ENCODE assay signal across 23 cellular contexts in genomic region chr9:136921718-136922117, GRCh38. TPM values are rescaled to one million over a fixed set of nuclear protein-coding genes. Genes with fewer than 3 reads are reported as not detected.
"Had no signal": no experiment of that assay in that cellular context is flagged by ENCODE, and none has a peak within 500 bp of the region (broad histone marks: within the 10 kb centered on the region; RNA-seq: fewer than 3 reads in every experiment).

No MANE protein-coding gene starts in this region.

- H3K27me3 ChIP-seq: dorsolateral prefrontal cortex, left lung, upper lobe of right lung had no signal

- H3K9me3 Mint-ChIP-seq: activated naive CD4-positive, alpha-beta T cell treated with anti-CD3 and anti-CD28 coated beads, Interleukin-2, amount 10 ng/mL, durations not matched to agents 7 days and 5 days; activated naive CD8-positive, alpha-beta T cell treated with anti-CD3 and anti-CD28 coated beads, Interleukin-2, amount 50 U/mL, for 24 hours; activated T-cell treated with anti-CD3 and anti-CD28 coated beads, Interleukin-2, amount 50 U/mL, for 4 hours; endodermal cell; neural crest cell; stimulated activated naive CD8-positive, alpha-beta T cell treated with anti-CD3 and anti-CD28 coated beads, Interleukin-15, amount 100 ng/mL, for 72 hours had no signal

- DNase-seq: activated CD4-positive, alpha-beta T cell treated with anti-CD3 and anti-CD28 coated beads, Interleukin-2, amount 50 U/mL, for 1 hour; activated CD4-positive, CD25-positive, alpha-beta regulatory T cell treated with anti-CD3 and anti-CD28 coated beads, Interleukin-2, amount 50 U/mL, for 72 hours; activated CD8-positive, alpha-beta memory T cell treated with anti-CD3 and anti-CD28 coated beads, Interleukin-2, amount 50 U/mL, for 4 hours; activated effector memory CD4-positive, alpha-beta T cell treated with Interleukin-2 at 50 U/mL for 16 hours; activated naive CD4-positive, alpha-beta T cell treated with anti-CD3 and anti-CD28 coated beads, Interleukin-2, amount 10 ng/mL, durations not matched to agents 7 days and 5 days; activated naive CD8-positive, alpha-beta T cell treated with anti-CD3 and anti-CD28 coated beads, Interleukin-2, amount 50 U/mL, for 24 hours; activated T-cell treated with anti-CD3 and anti-CD28 coated beads, Interleukin-2, amount 50 U/mL, for 4 hours; dorsolateral prefrontal cortex; endodermal cell; foreskin fibroblast; kidney; left lung; stimulated activated naive CD8-positive, alpha-beta T cell treated with anti-CD3 and anti-CD28 coated beads, Interleukin-15, amount 100 ng/mL, for 72 hours; upper lobe of right lung had no signal

- H3K4me1 Mint-ChIP-seq: activated naive CD8-positive, alpha-beta T cell treated with anti-CD3 and anti-CD28 coated beads, Interleukin-2, amount 50 U/mL, for 24 hours; endodermal cell; neural crest cell had no signal

- H3K9me3 ChIP-seq: left lung, upper lobe of right lung had no signal

- H3K4me3 Mint-ChIP-seq: activated naive CD4-positive, alpha-beta T cell treated with anti-CD3 and anti-CD28 coated beads, Interleukin-2, amount 10 ng/mL, durations not matched to agents 7 days and 5 days; activated naive CD8-positive, alpha-beta T cell treated with anti-CD3 and anti-CD28 coated beads, Interleukin-2, amount 50 U/mL, for 24 hours; activated T-cell treated with anti-CD3 and anti-CD28 coated beads, Interleukin-2, amount 50 U/mL, for 4 hours; endodermal cell; neural crest cell; stimulated activated naive CD8-positive, alpha-beta T cell treated with anti-CD3 and anti-CD28 coated beads, Interleukin-15, amount 100 ng/mL, for 72 hours had no signal

- H3K27ac Mint-ChIP-seq: activated naive CD4-positive, alpha-beta T cell treated with anti-CD3 and anti-CD28 coated beads, Interleukin-2, amount 10 ng/mL, durations not matched to agents 7 days and 5 days; activated naive CD8-positive, alpha-beta T cell treated with anti-CD3 and anti-CD28 coated beads, Interleukin-2, amount 50 U/mL, for 24 hours; endodermal cell; progenitor cell of endocrine pancreas had no signal

- H3K27me3 Mint-ChIP-seq: activated naive CD4-positive, alpha-beta T cell treated with anti-CD3 and anti-CD28 coated beads, Interleukin-2, amount 10 ng/mL, durations not matched to agents 7 days and 5 days; activated naive CD8-positive, alpha-beta T cell treated with anti-CD3 and anti-CD28 coated beads, Interleukin-2, amount 50 U/mL, for 24 hours; progenitor cell of endocrine pancreas; stimulated activated naive CD8-positive, alpha-beta T cell treated with anti-CD3 and anti-CD28 coated beads, Interleukin-15, amount 100 ng/mL, for 72 hours had no signal

- H3K4me3 ChIP-seq: dorsolateral prefrontal cortex, left lung, upper lobe of right lung had no signal

- H3K4me1 ChIP-seq: upper lobe of right lung had no signal

- H3K27ac ChIP-seq: epithelial cell of prostate, left lung, upper lobe of right lung had no signal

- ATAC-seq: activated naive CD8-positive, alpha-beta T cell treated with anti-CD3 and anti-CD28 coated beads, Interleukin-2, amount 50 U/mL, for 24 hours; activated T-cell treated with anti-CD3 and anti-CD28 coated beads, Interleukin-2, amount 50 U/mL, for 4 hours; left lung; upper lobe of right lung had no signal

RNA-seq across cellular contexts. Expression of gene C8G, which starts 23.3 kb away (rescaled TPM):
- total RNA-seq: glomerular endothelial cell, osteoblast, skeletal muscle tissue, temporal lobe had no signal

RNA-seq across cellular contexts. Expression of gene LCN12, which starts 30.4 kb away (rescaled TPM):
- total RNA-seq: astrocyte, bronchial epithelial cell, glomerular endothelial cell, osteoblast, skeletal muscle tissue had no signal

RNA-seq across cellular contexts. Expression of gene PTGDS, which starts 55.6 kb away (rescaled TPM):
- total RNA-seq: glomerular endothelial cell, neural crest cell, progenitor cell of endocrine pancreas had no signal
